ENCODE assay signal across 1 cellular context in genomic region chr16:47492428-47493357, GRCh38.
TF ChIP-seq lines count a peak whose summit lies in the region.

No MANE protein-coding gene starts in this region.

TF ChIP-seq in HepG2, 621 proteins besides CTCF, POLR2A, EP300 and RAD21 (continued from another document and continues in another):
- TF ChIP-seq NRL (CRISPR knock-in tag; IDR thresholded peaks at IDR 0.05; ENCODE audit: borderline replicate concordance): no peak
- TF ChIP-seq ZNF75D (CRISPR knock-in tag; IDR thresholded peaks at IDR 0.05; ENCODE audit: borderline replicate concordance): no peak
- TF ChIP-seq ZNF629 (CRISPR knock-in tag; conservative IDR thresholded peaks at IDR 0.05): no peak
- TF ChIP-seq NFKBIZ (CRISPR knock-in tag; IDR thresholded peaks at IDR 0.05): peak; percentile 32; the same call in 1 of the 2 replicates
- 0 out of 2 replicates have a peak, but pooled peaks have one; percentile 35 for TF ChIP-seq STAT6 (CRISPR knock-in tag; IDR thresholded peaks at IDR 0.05; ENCODE audit: borderline replicate concordance)
- peak; percentile 81 for TF ChIP-seq ETV5 (CRISPR knock-in tag; IDR thresholded peaks at IDR 0.05; ENCODE audit: borderline replicate concordance)
- TF ChIP-seq SAFB2 (CRISPR knock-in tag; IDR thresholded peaks at IDR 0.05; ENCODE audit: borderline replicate concordance, low read depth): no peak
- TF ChIP-seq ZNF350 (CRISPR knock-in tag; IDR thresholded peaks at IDR 0.05; ENCODE audit: borderline replicate concordance, low read depth): peak; percentile 40; the same call in 1 of the 2 replicates
- TF ChIP-seq, protein P1, sequence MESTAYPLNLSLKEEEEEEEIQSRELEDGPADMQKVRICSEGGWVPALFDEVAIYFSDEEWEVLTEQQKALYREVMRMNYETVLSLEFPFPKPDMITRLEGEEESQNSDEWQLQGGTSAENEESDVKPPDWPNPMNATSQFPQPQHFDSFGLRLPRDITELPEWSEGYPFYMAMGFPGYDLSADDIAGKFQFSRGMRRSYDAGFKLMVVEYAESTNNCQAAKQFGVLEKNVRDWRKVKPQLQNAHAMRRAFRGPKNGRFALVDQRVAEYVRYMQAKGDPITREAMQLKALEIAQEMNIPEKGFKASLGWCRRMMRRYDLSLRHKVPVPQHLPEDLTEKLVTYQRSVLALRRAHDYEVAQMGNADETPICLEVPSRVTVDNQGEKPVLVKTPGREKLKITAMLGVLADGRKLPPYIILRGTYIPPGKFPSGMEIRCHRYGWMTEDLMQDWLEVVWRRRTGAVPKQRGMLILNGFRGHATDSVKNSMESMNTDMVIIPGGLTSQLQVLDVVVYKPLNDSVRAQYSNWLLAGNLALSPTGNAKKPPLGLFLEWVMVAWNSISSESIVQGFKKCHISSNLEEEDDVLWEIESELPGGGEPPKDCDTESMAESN (CRISPR knock-in tag; conservative IDR thresholded peaks at IDR 0.05): 0 out of 2 replicates have a peak, but pooled peaks have one; percentile 48
- no peak for TF ChIP-seq GTF2F1 (IDR thresholded peaks at IDR 0.05; ENCODE audit: low read length)
- peak; percentile 52; the same call in 1 of the 2 replicates for TF ChIP-seq ZBTB20 (CRISPR knock-in tag; IDR thresholded peaks at IDR 0.05; ENCODE audit: borderline replicate concordance, low read depth)
- TF ChIP-seq GATAD1 (CRISPR knock-in tag; IDR thresholded peaks at IDR 0.05): peak; percentile 29; the same call in 1 of the 2 replicates
- TF ChIP-seq, protein P2, sequence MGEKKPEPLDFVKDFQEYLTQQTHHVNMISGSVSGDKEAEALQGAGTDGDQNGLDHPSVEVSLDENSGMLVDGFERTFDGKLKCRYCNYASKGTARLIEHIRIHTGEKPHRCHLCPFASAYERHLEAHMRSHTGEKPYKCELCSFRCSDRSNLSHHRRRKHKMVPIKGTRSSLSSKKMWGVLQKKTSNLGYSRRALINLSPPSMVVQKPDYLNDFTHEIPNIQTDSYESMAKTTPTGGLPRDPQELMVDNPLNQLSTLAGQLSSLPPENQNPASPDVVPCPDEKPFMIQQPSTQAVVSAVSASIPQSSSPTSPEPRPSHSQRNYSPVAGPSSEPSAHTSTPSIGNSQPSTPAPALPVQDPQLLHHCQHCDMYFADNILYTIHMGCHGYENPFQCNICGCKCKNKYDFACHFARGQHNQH (CRISPR knock-in tag; IDR thresholded peaks at IDR 0.05): peak; percentile 89
- 0 out of 2 replicates have a peak, but pooled peaks have one; percentile 33 for TF ChIP-seq MAX (IDR thresholded peaks at IDR 0.05)
- no peak for TF ChIP-seq AHR (CRISPR knock-in tag; IDR thresholded peaks at IDR 0.05)
- no peak for TF ChIP-seq ZNF878 (CRISPR knock-in tag; IDR thresholded peaks at IDR 0.05)
- no peak for TF ChIP-seq DZIP1 (CRISPR knock-in tag; IDR thresholded peaks at IDR 0.05)
- no peak for TF ChIP-seq GRHL1 (CRISPR knock-in tag; conservative IDR thresholded peaks at IDR 0.05)
- TF ChIP-seq HHEX (CRISPR knock-in tag; IDR thresholded peaks at IDR 0.05): no peak
- peak; percentile 31; the same call in 1 of the 2 replicates for TF ChIP-seq NFYB (CRISPR knock-in tag; IDR thresholded peaks at IDR 0.05)
- TF ChIP-seq ZNF569 (CRISPR knock-in tag; IDR thresholded peaks at IDR 0.05; ENCODE audit: borderline replicate concordance): no peak
- no peak for TF ChIP-seq LCORL (IDR thresholded peaks at IDR 0.05)
- peak; percentile 42; the same call in 1 of the 2 replicates for TF ChIP-seq LCORL (CRISPR knock-in tag; IDR thresholded peaks at IDR 0.05)
- TF ChIP-seq ZNF687 (CRISPR knock-in tag; IDR thresholded peaks at IDR 0.05): peak; percentile 66
- TF ChIP-seq AHDC1 (CRISPR knock-in tag; IDR thresholded peaks at IDR 0.05; ENCODE audit: borderline replicate concordance): peak; percentile 68; the same call in 1 of the 2 replicates
- peak; percentile 57 for TF ChIP-seq HNF4A (CRISPR knock-in tag; IDR thresholded peaks at IDR 0.05)
- TF ChIP-seq CHCHD3 (CRISPR knock-in tag; IDR thresholded peaks at IDR 0.05): no peak
- no peak for TF ChIP-seq NR2C2 (CRISPR knock-in tag; IDR thresholded peaks at IDR 0.05; ENCODE audit: borderline replicate concordance)
- TF ChIP-seq ZFP62 (CRISPR knock-in tag; IDR thresholded peaks at IDR 0.05): no peak
- no peak for TF ChIP-seq ZBTB8A (CRISPR knock-in tag; IDR thresholded peaks at IDR 0.05; ENCODE audit: borderline replicate concordance, low read depth)
- no peak for TF ChIP-seq ZNF577 (CRISPR knock-in tag; IDR thresholded peaks at IDR 0.05; ENCODE audit: borderline replicate concordance, low read depth)
- peak; percentile 69 for TF ChIP-seq ZFX (CRISPR knock-in tag; IDR thresholded peaks at IDR 0.05; ENCODE audit: low read depth)
- TF ChIP-seq DNMT1 (CRISPR knock-in tag; IDR thresholded peaks at IDR 0.05): no peak
- TF ChIP-seq, protein P3, sequence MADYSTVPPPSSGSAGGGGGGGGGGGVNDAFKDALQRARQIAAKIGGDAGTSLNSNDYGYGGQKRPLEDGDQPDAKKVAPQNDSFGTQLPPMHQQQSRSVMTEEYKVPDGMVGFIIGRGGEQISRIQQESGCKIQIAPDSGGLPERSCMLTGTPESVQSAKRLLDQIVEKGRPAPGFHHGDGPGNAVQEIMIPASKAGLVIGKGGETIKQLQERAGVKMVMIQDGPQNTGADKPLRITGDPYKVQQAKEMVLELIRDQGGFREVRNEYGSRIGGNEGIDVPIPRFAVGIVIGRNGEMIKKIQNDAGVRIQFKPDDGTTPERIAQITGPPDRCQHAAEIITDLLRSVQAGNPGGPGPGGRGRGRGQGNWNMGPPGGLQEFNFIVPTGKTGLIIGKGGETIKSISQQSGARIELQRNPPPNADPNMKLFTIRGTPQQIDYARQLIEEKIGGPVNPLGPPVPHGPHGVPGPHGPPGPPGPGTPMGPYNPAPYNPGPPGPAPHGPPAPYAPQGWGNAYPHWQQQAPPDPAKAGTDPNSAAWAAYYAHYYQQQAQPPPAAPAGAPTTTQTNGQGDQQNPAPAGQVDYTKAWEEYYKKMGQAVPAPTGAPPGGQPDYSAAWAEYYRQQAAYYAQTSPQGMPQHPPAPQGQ (CRISPR knock-in tag; IDR thresholded peaks at IDR 0.05; ENCODE audit: borderline replicate concordance): 0 out of 2 replicates have a peak, but pooled peaks have one; percentile 37
- TF ChIP-seq DMAP1 (CRISPR knock-in tag; IDR thresholded peaks at IDR 0.05): peak; percentile 42; the same call in 1 of the 2 replicates
